Comparison of ENCODE assay signal across 30 cellular contexts in genomic region chrX:53563324-53563723, GRCh38.
"Had no signal": no experiment of that assay in that cellular context is flagged by ENCODE, and none has a peak within 500 bp of the region (broad histone marks: within the 10 kb centered on the region; RNA-seq: fewer than 3 reads in every experiment).

No MANE protein-coding gene starts in this region.

- H3K9ac ChIP-seq: KMS-11, SK-N-SH had no signal

- H3K27ac Mint-ChIP-seq: activated CD8-positive, alpha-beta T cell treated with anti-CD3 and anti-CD28 coated beads, Interleukin-2, amount 10 ng/mL, durations not matched to agents 7 days and 5 days; activated naive CD8-positive, alpha-beta T cell treated with anti-CD3 and anti-CD28 coated beads, Interleukin-2, amount 10 ng/mL, durations not matched to agents 7 days and 5 days; activated T-helper 1 cell treated with anti-CD3 and anti-CD28 coated beads, Interleukin-12 subunit alpha, Interleukin-12 subunit beta, Interleukin-2, Interleukin-4 antibody, amounts not matched to agents 30 ng/mL and 10 ng/mL and 1 ng/mL, durations not matched to agents 14 hours and 24 hours and 36 hours; T-helper 1 cell treated with Interleukin-12 subunit alpha and Interleukin-12 subunit beta and Interleukin-4 antibody, amounts not matched to agents 30 μg/mL and 1 μg/mL, for 36 hours; T-helper 2 cell treated with Interferon-gamma antibody and Interleukin-4, amounts not matched to agents 5 μg/mL and 100 μg/mL, for 36 hours; WTC11 had no signal

- H3K9me3 ChIP-seq: adrenal gland, Peyer's patch, SJSA1, SK-N-SH had no signal

- ATAC-seq: activated CD8-positive, alpha-beta T cell treated with anti-CD3 and anti-CD28 coated beads, Interleukin-2, amount 10 ng/mL, durations not matched to agents 7 days and 5 days; PC-3; WTC11 had no signal

- H3K4me1 Mint-ChIP-seq: WTC11 had no signal

- H3K9me3 Mint-ChIP-seq: activated naive CD8-positive, alpha-beta T cell treated with anti-CD3 and anti-CD28 coated beads, Interleukin-2, amount 10 ng/mL, durations not matched to agents 7 days and 5 days; activated T-helper 1 cell treated with anti-CD3 and anti-CD28 coated beads, Interleukin-12 subunit alpha, Interleukin-12 subunit beta, Interleukin-2, Interleukin-4 antibody, amounts not matched to agents 30 ng/mL and 10 ng/mL and 1 ng/mL, durations not matched to agents 14 hours and 24 hours and 36 hours; central memory CD8-positive, alpha-beta T cell; T-helper 1 cell treated with Interleukin-12 subunit alpha and Interleukin-12 subunit beta and Interleukin-4 antibody, amounts not matched to agents 30 μg/mL and 1 μg/mL, for 36 hours; T-helper 2 cell treated with Interferon-gamma antibody and Interleukin-4, amounts not matched to agents 5 μg/mL and 100 μg/mL, for 36 hours; WTC11 had no signal

- H3K4me3 Mint-ChIP-seq: activated CD8-positive, alpha-beta T cell treated with anti-CD3 and anti-CD28 coated beads, Interleukin-2, amount 10 ng/mL, durations not matched to agents 7 days and 5 days; activated naive CD8-positive, alpha-beta T cell treated with anti-CD3 and anti-CD28 coated beads, Interleukin-2, amount 10 ng/mL, durations not matched to agents 7 days and 5 days; activated T-helper 1 cell treated with anti-CD3 and anti-CD28 coated beads, Interleukin-12 subunit alpha, Interleukin-12 subunit beta, Interleukin-2, Interleukin-4 antibody, amounts not matched to agents 30 ng/mL and 10 ng/mL and 1 ng/mL, durations not matched to agents 14 hours and 24 hours and 36 hours; central memory CD8-positive, alpha-beta T cell; T-helper 1 cell treated with Interleukin-12 subunit alpha and Interleukin-12 subunit beta and Interleukin-4 antibody, amounts not matched to agents 30 μg/mL and 1 μg/mL, for 36 hours; T-helper 2 cell treated with Interferon-gamma antibody and Interleukin-4, amounts not matched to agents 5 μg/mL and 100 μg/mL, for 36 hours; WTC11 had no signal

- H3K27me3 ChIP-seq: adrenal gland, brain microvascular endothelial cell, Peyer's patch, SJSA1 had no signal

- H3K4me3 ChIP-seq: adrenal gland, Peyer's patch, SJSA1 had no signal

- H3K27ac ChIP-seq: adrenal gland, brain microvascular endothelial cell, KMS-11, Peyer's patch, SJSA1 had no signal

- H3K27me3 Mint-ChIP-seq: activated naive CD8-positive, alpha-beta T cell treated with anti-CD3 and anti-CD28 coated beads, Interleukin-2, amount 10 ng/mL, durations not matched to agents 7 days and 5 days; central memory CD8-positive, alpha-beta T cell had no signal

- H3K4me2 ChIP-seq: KMS-11, SK-N-SH had no signal

- H3K4me1 ChIP-seq: adrenal gland, Peyer's patch, SJSA1 had no signal

- DNase-seq: activated CD4-positive, alpha-beta T cell treated with anti-CD3 and anti-CD28 coated beads for 48 hours; activated CD8-positive, alpha-beta T cell treated with anti-CD3 and anti-CD28 coated beads, Interleukin-2, amount 10 ng/mL, durations not matched to agents 7 days and 5 days; activated gamma-delta T cell treated with Interleukin-2 at 50 U/mL for 16 hours; activated naive CD4-positive, alpha-beta T cell treated with anti-CD3 and anti-CD28 coated beads, Interleukin-2, amount 50 U/mL, for 16 hours; activated naive CD8-positive, alpha-beta T cell treated with anti-CD3 and anti-CD28 coated beads, Interleukin-2, amount 10 ng/mL, durations not matched to agents 7 days and 5 days; adrenal gland; brain microvascular endothelial cell; MM.1S; MV-4-11; NCI-H1092; NCI-H1436 treated with DMSO at 0.1 percent for 48 hours; NCI-H1694 treated with DMSO at 0.1 percent for 48 hours; NCI-H2029; NCI-H345; NCI-H510A; NCI-H526; NCI-H748 treated with DMSO at 0.1 percent for 48 hours; NK-92 treated with Interleukin-12 subunit alpha and Interleukin-12 subunit beta, amount 100 ng/mL, for 24 hours; PC-3; Peyer's patch; RPMI8226; SHP77 treated with DMSO at 0.1 percent for 48 hours; SK-N-SH had no signal
